35 cellular contexts compared by ENCODE assay signal in the genomic region with DNA sequence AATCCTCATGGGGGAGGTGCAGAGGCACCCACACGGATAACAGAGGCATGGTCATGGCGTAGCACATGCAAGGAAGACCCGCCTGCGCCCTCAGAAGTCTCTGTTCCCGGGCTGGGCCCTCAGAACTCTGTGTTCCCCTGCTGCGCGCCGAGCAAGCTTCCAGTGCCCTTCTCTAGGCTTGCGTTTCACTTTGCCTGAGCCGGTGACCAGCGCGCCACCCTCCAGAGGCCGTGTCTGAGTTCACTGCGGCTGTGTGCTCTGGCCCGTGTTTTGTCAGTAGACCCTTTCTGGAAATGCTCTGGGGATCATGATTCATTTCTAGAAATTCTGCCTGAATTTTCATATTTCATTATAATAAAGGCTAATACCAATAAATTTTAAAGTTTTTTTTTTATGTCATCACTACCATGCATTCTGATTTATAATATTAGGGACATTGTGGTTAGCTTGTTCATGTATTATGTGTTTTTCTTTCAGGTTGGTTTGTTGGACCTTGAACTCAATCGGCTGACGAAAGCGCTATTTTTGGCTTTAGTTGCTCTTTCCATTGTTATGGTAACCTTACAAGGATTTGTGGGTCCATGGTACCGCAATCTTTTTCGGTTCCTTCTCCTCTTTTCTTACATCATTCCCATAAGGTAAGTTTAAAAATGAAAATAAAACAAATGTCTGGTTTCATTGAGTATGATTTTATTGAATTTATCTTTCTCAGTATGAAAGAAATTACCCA.
DNase-seq lines count a peak whose midpoint lies in the region; ATAC-seq and TF ChIP-seq lines count a peak whose summit lies in the region.
"Had no signal": no experiment of that assay in that cellular context is flagged by ENCODE, and none has a peak within 500 bp of the region (broad histone marks: within the 10 kb centered on the region; RNA-seq: fewer than 3 reads in every experiment).

No MANE protein-coding gene starts in this region.

- H3K9me3 ChIP-seq in Panc1 (ENCODE audit: control insufficient read depth, insufficient read depth, low read depth, low read length) = no peaks in the 10 kb centered on the region
- no peaks in the 10 kb centered on the region for H3K9me3 ChIP-seq in liver (ENCODE audit: control insufficient read depth in 4 of 4, low read length in 3 of 4)
- H3K9me3 ChIP-seq in aorta (ENCODE audit: control insufficient read depth, low read length) = no peaks in the 10 kb centered on the region
- no peaks in the 10 kb centered on the region for H3K9me3 ChIP-seq in SK-N-SH
- H3K9me3 ChIP-seq: BLaER1 treated with 17β-estradiol and CSF1 and Interleukin-3, amounts not matched to agents 10 nM and 100 nM; lower lobe of right lung; mucosa of descending colon had no signal

- H3K27me3 ChIP-seq in Panc1 (ENCODE audit: control insufficient read depth, insufficient read depth, low read length) (no peaks in the 10 kb centered on the region), liver (ENCODE audit: control insufficient read depth in 4 of 4, insufficient read depth in 4 of 4, low read length in 3 of 4) (no peaks in the 10 kb centered on the region), aorta (ENCODE audit: control insufficient read depth in 1 of 2, insufficient read depth in 2 of 2, low read length in 1 of 2) (no peaks in the 10 kb centered on the region), SK-N-SH (ENCODE audit: insufficient read depth) (no peaks in the 10 kb centered on the region), H7 (ENCODE audit: control insufficient read depth, insufficient read depth, low read length) (no peaks in the 10 kb centered on the region)
- H3K27me3 ChIP-seq: BLaER1 treated with 17β-estradiol and CSF1 and Interleukin-3, amounts not matched to agents 10 nM and 100 nM; brain microvascular endothelial cell had no signal

- 80% methylated on average over 20 of the region's 20 CpGs for WGBS in liver
- 15 to 37% methylated on average over 20 of the region's 20 CpGs for WGBS in aorta, 2 donors
- WGBS in SK-N-SH (ENCODE audit: low lambda C conversion rate) = 96% methylated on average over 20 of the region's 20 CpGs

- H4K20me1 ChIP-seq in SK-N-SH (ENCODE audit: insufficient read depth) = no peaks in the 10 kb centered on the region

- 0 out of 2 replicates have a peak, but pooled peaks have one; percentile 25 for ATAC-seq in Panc1
- peak; percentile 76 for ATAC-seq in aorta (ENCODE audit: low FRiP score)
- ATAC-seq: activated CD4-positive, CD25-positive, alpha-beta regulatory T cell treated with anti-CD3 and anti-CD28 coated beads, Interleukin-2, amount 50 U/mL, for 24 hours; esophagus mucosa; HCT116; K562; lower lobe of right lung; mucosa of descending colon; natural killer cell; PC-3 had no signal

- no peak overlapping the region for H3K4me3 Mint-ChIP-seq in activated CD4-positive, alpha-beta T cell treated with anti-CD3 and anti-CD28 coated beads, Interleukin-2, amount 10 ng/mL, durations not matched to agents 24 days and 14 days
- H3K4me3 Mint-ChIP-seq: activated CD4-positive, alpha-beta memory T cell treated with anti-CD3 and anti-CD28 coated beads, Interleukin-2, amount 10 ng/mL, durations not matched to agents 7 days and 5 days; activated naive CD4-positive, alpha-beta T cell treated with anti-CD3 and anti-CD28 coated beads for 36 hours; activated T-helper 1 cell treated with anti-CD3 and anti-CD28 coated beads, Interleukin-12 subunit alpha, Interleukin-12 subunit beta, Interleukin-2, Interleukin-4 antibody, amounts not matched to agents 30 ng/mL and 10 ng/mL and 1 ng/mL, durations not matched to agents 14 hours and 24 hours and 36 hours; endodermal cell; natural killer cell had no signal

- no peaks in the 10 kb centered on the region for H3K79me2 ChIP-seq in SK-N-SH (ENCODE audit: insufficient read depth)

- CTCF ChIA-PET in Panc1 (lab: Charles Lee) (interaction anchor here (0.6 kb wide), 1 partner anchor 311 kb away, joined by 3 read pairs; no protein-coding TSS in a partner anchor), SK-N-SH (lab: Yijun Ruan, JAX) (interaction anchor here (0.6 kb wide), 1 partner anchor 18 kb away, joined by 3 read pairs; no protein-coding TSS in a partner anchor)

- no peak overlapping the region for H3K9ac ChIP-seq in liver (ENCODE audit: low read depth in 1 of 2, low read length in 2 of 2)
- no peak overlapping the region for H3K9ac ChIP-seq in SK-N-SH
- H3K9ac ChIP-seq: BLaER1 treated with 17β-estradiol and CSF1 and Interleukin-3, amounts not matched to agents 10 nM and 100 nM had no signal

- TF ChIP-seq RAD21 in liver (IDR thresholded peaks at IDR 0.05) (no peak), SK-N-SH (IDR thresholded peaks at IDR 0.05; ENCODE audit: low read length) (no peak)

- in situ Hi-C loops in Panc1 (cut with HindIII; ENCODE audit: low pct_unique_long_range_greater_than_20kb, low sequenced_read_pairs) = no loop called here

- no peaks in the 10 kb centered on the region for H3K9me3 Mint-ChIP-seq in activated CD4-positive, alpha-beta T cell treated with anti-CD3 and anti-CD28 coated beads, Interleukin-2, amount 10 ng/mL, durations not matched to agents 24 days and 14 days
- H3K9me3 Mint-ChIP-seq: activated CD4-positive, alpha-beta memory T cell treated with anti-CD3 and anti-CD28 coated beads, Interleukin-2, amount 10 ng/mL, durations not matched to agents 7 days and 5 days; activated naive CD4-positive, alpha-beta T cell treated with anti-CD3 and anti-CD28 coated beads for 36 hours; activated T-helper 1 cell treated with anti-CD3 and anti-CD28 coated beads, Interleukin-12 subunit alpha, Interleukin-12 subunit beta, Interleukin-2, Interleukin-4 antibody, amounts not matched to agents 30 ng/mL and 10 ng/mL and 1 ng/mL, durations not matched to agents 14 hours and 24 hours and 36 hours; endodermal cell; natural killer cell had no signal

- intact Hi-C loops in activated CD4-positive, alpha-beta T cell treated with anti-CD3 and anti-CD28 coated beads, Interleukin-2, amount 10 ng/mL, durations not matched to agents 24 days and 14 days (cut with micrococcal nuclease) = no loop called here
- intact Hi-C loops in Panc1 (cut with micrococcal nuclease; ENCODE audit: unreplicated experiment) = no loop called here
- intact Hi-C loops in aorta (cut with DNase I) = no loop called here

- H3K4me3 ChIP-seq in Panc1 (ENCODE audit: low read depth in 2 of 2, low read length in 2 of 2) (no peak overlapping the region), liver (ENCODE audit: low read depth in 1 of 3, low read length in 3 of 3) (no peak overlapping the region), aorta (ENCODE audit: low read length in 2 of 2) (peak overlapping the region in 1 of 2 donors; percentile 6), SK-N-SH (ENCODE audit: low read depth in 2 of 2, low read length in 1 of 2) (no peak overlapping the region), H7 (ENCODE audit: insufficient read depth, low read depth, low read length) (no peak overlapping the region)
- H3K4me3 ChIP-seq: BLaER1 treated with 17β-estradiol and CSF1 and Interleukin-3, amounts not matched to agents 10 nM and 100 nM; K562; lower lobe of right lung; mucosa of descending colon; SK-N-MC had no signal

- H3K9me2 ChIP-seq in SK-N-SH = no peaks in the 10 kb centered on the region

- no peaks in the 10 kb centered on the region for H3F3A ChIP-seq in SK-N-SH (replicated peaks; ENCODE audit: insufficient read depth)

- BruUV-seq in Panc1 (replicated peaks; lab: Mats Ljungman, UMichigan) = no TSS peak

- TF ChIP-seq CTCF in Panc1 (IDR thresholded peaks at IDR 0.05) (no peak), liver (IDR thresholded peaks at IDR 0.05; ENCODE audit: low read depth, low read length, missing input control) (no peak), SK-N-SH (IDR thresholded peaks at IDR 0.05) (no peak)

- POLR2A ChIA-PET in Panc1 (lab: Charles Lee) (no interaction called here), SK-N-SH (lab: Yijun Ruan, JAX) (no interaction called here)

- H3K36me3 Mint-ChIP-seq in activated CD4-positive, alpha-beta T cell treated with anti-CD3 and anti-CD28 coated beads, Interleukin-2, amount 10 ng/mL, durations not matched to agents 24 days and 14 days (ENCODE audit: low read depth) = no peaks in the 10 kb centered on the region
- H3K36me3 Mint-ChIP-seq: natural killer cell had no signal

- H3K4me1 Mint-ChIP-seq in activated CD4-positive, alpha-beta T cell treated with anti-CD3 and anti-CD28 coated beads, Interleukin-2, amount 10 ng/mL, durations not matched to agents 24 days and 14 days = peaks cover 5% of the 10 kb centered on the region

- no peak for TF ChIP-seq EP300 in SK-N-SH (IDR thresholded peaks at IDR 0.05; ENCODE audit: borderline replicate concordance in 1 of 2, low read depth in 1 of 2, low read length in 1 of 2)

- no peak overlapping the region for H3K27ac ChIP-seq in Panc1 (ENCODE audit: low read length)
- peak overlapping the region in 1 of 2 donors; percentile 48 for H3K27ac ChIP-seq in liver (ENCODE audit: low read depth in 1 of 2, low read length in 2 of 2)
- H3K27ac ChIP-seq in aorta (ENCODE audit: low read depth in 1 of 2, low read length in 2 of 2) = peak overlapping the region; percentile 67 to 92
- H3K27ac ChIP-seq in SK-N-SH (ENCODE audit: low read depth in 2 of 2, low read length in 1 of 2) = no peak overlapping the region
- H3K27ac ChIP-seq: 22Rv1; BLaER1 treated with 17β-estradiol and CSF1 and Interleukin-3, amounts not matched to agents 10 nM and 100 nM; brain microvascular endothelial cell; lower lobe of right lung; SK-N-MC had no signal

- no peak overlapping the region for H2AFZ ChIP-seq in SK-N-SH (ENCODE audit: low read depth)

- no peak overlapping the region for H3K4me2 ChIP-seq in SK-N-SH
- H3K4me2 ChIP-seq: BLaER1 treated with 17β-estradiol and CSF1 and Interleukin-3, amounts not matched to agents 10 nM and 100 nM had no signal

- no peaks in the 10 kb centered on the region for H3K27me3 Mint-ChIP-seq in activated CD4-positive, alpha-beta T cell treated with anti-CD3 and anti-CD28 coated beads, Interleukin-2, amount 10 ng/mL, durations not matched to agents 24 days and 14 days
- H3K27me3 Mint-ChIP-seq: activated CD4-positive, alpha-beta memory T cell treated with anti-CD3 and anti-CD28 coated beads, Interleukin-2, amount 10 ng/mL, durations not matched to agents 7 days and 5 days had no signal

- H3K4me1 ChIP-seq in Panc1 (ENCODE audit: control insufficient read depth, insufficient read depth, low read length) (no peaks in the 10 kb centered on the region), liver (ENCODE audit: control insufficient read depth in 4 of 4, insufficient read depth in 4 of 4, low read length in 3 of 4) (no peaks in the 10 kb centered on the region), aorta (ENCODE audit: control insufficient read depth in 1 of 2, insufficient read depth in 2 of 2, low read length in 2 of 2) (no peaks in the 10 kb centered on the region), SK-N-SH (ENCODE audit: control insufficient read depth in 1 of 2, insufficient read depth in 2 of 2, low read depth in 1 of 2, low read length in 1 of 2) (peaks cover 0 to 27% of the 10 kb centered on the region in 2 experiments; a peak in 2 of 4 replicates)
- H3K4me1 ChIP-seq: lower lobe of right lung had no signal

- H3K36me3 ChIP-seq in Panc1 (ENCODE audit: control insufficient read depth, insufficient read depth, low read length) (no peaks in the 10 kb centered on the region), liver (ENCODE audit: control insufficient read depth in 4 of 4, insufficient read depth in 3 of 4, low read depth in 1 of 4, low read length in 3 of 4) (peaks cover 2 to 9% (median 4%) of the 10 kb centered on the region in 4 donors), aorta (ENCODE audit: control insufficient read depth in 1 of 2, insufficient read depth in 2 of 2, low read length in 1 of 2) (peaks cover 0 to 2% of the 10 kb centered on the region in 2 donors), SK-N-SH (replicated peaks in 1 of 2; ENCODE audit: control insufficient read depth in 1 of 2, insufficient read depth in 2 of 2, low read length in 1 of 2) (peaks cover 2 to 6% of the 10 kb centered on the region in 2 experiments), H7 (replicated peaks; ENCODE audit: control insufficient read depth, insufficient read depth, low read length) (no peaks in the 10 kb centered on the region; the same call in 1 of the 2 replicates)
- H3K36me3 ChIP-seq: brain microvascular endothelial cell had no signal

- H3K27ac Mint-ChIP-seq in activated CD4-positive, alpha-beta T cell treated with anti-CD3 and anti-CD28 coated beads, Interleukin-2, amount 10 ng/mL, durations not matched to agents 24 days and 14 days = no peak overlapping the region
- H3K27ac Mint-ChIP-seq: activated CD4-positive, alpha-beta memory T cell treated with anti-CD3 and anti-CD28 coated beads, Interleukin-2, amount 10 ng/mL, durations not matched to agents 7 days and 5 days; activated naive CD4-positive, alpha-beta T cell treated with anti-CD3 and anti-CD28 coated beads for 36 hours; activated T-helper 1 cell treated with anti-CD3 and anti-CD28 coated beads, Interleukin-12 subunit alpha, Interleukin-12 subunit beta, Interleukin-2, Interleukin-4 antibody, amounts not matched to agents 30 ng/mL and 10 ng/mL and 1 ng/mL, durations not matched to agents 14 hours and 24 hours and 36 hours; endodermal cell; natural killer cell had no signal

- peak; percentile 17 for DNase-seq in activated CD4-positive, alpha-beta T cell treated with anti-CD3 and anti-CD28 coated beads, Interleukin-2, amount 10 ng/mL, durations not matched to agents 24 days and 14 days
- DNase-seq in activated CD4-positive, alpha-beta T cell treated with anti-CD3 and anti-CD28 coated beads for 1 hour = no peak
- DNase-seq in Panc1 (ENCODE audit: low read depth, low spot score) (no peak), aorta (peak; percentile 55 to 82), NCI-H774 (lab: John Stamatoyannopoulos, UW) (no peak), SK-N-SH (no peak), H7 (no peak)
- DNase-seq: activated CD4-positive, alpha-beta memory T cell treated with anti-CD3 and anti-CD28 coated beads, Interleukin-2, amount 10 ng/mL, durations not matched to agents 7 days and 5 days; activated CD8-positive, alpha-beta memory T cell treated with anti-CD3 and anti-CD28 coated beads, Interleukin-2, amount 50 U/mL, for 4 hours; activated naive CD4-positive, alpha-beta T cell treated with anti-CD3 and anti-CD28 coated beads for 36 hours; brain microvascular endothelial cell; cerebellar nuclear complex; dermis blood vessel endothelial cell; DND-41; endodermal cell; GF-D8; lower lobe of right lung; mucosa of descending colon; natural killer cell; NCI-H1092; NCI-H1930; NCI-H524 treated with DMSO at 0.1 percent for 48 hours; NK-92 treated with Interleukin-12 subunit alpha and Interleukin-12 subunit beta, amount 100 ng/mL, for 24 hours; PC-3; small intestine; stimulated activated naive CD4-positive, alpha-beta T cell treated with Interleukin-2 at 50 U/mL for 16 hours had no signal

Comparison
In these comparisons a context has a peak if more than half of its experiments do, and no peak if none do; other contexts are left out.
1. DNase-seq: peak in activated CD4-positive, alpha-beta T cell treated with anti-CD3 and anti-CD28 coated beads, Interleukin-2, amount 10 ng/mL, durations not matched to agents 24 days and 14 days (single experiment) and aorta (2 of 2); none in activated CD4-positive, alpha-beta T cell treated with anti-CD3 and anti-CD28 coated beads for 1 hour (single experiment), Panc1 (single experiment), NCI-H774 (single experiment), SK-N-SH (single experiment) and H7 (single experiment).
2. H3K27ac ChIP-seq: peak in aorta (2 of 2); none in Panc1 (single experiment) and SK-N-SH (0 of 2).